ENCODE assay signal across 2 cellular contexts in genomic region chr15:74815121-74815933, GRCh38.
TF ChIP-seq lines count a peak whose summit lies in the region.

No MANE protein-coding gene starts in this region.

TF ChIP-seq in A549, 52 proteins besides CTCF, POLR2A, EP300 and RAD21:
- TF ChIP-seq ZSCAN20 (CRISPR knock-in tag; IDR thresholded peaks at IDR 0.05) (no peak), KDM1A (IDR thresholded peaks at IDR 0.05; ENCODE audit: low read depth) (0 out of 2 replicates have a peak, but pooled peaks have one; percentile 35)

TF ChIP-seq in HepG2, 621 proteins besides CTCF, POLR2A, EP300 and RAD21:
- peak; percentile 82 for TF ChIP-seq ZNF629 (CRISPR knock-in tag; conservative IDR thresholded peaks at IDR 0.05)
- no peak for TF ChIP-seq ZNF260 (CRISPR knock-in tag; IDR thresholded peaks at IDR 0.05; ENCODE audit: borderline replicate concordance, low read depth)
TF ChIP-seq in HepG2: peak in this region for 1.
